In genomic region chr3:51269466-51269865, GRCh38 we compare ENCODE assay signal across 16 cellular contexts.
DNase-seq lines count a peak whose midpoint lies in the region; ATAC-seq and TF ChIP-seq lines count a peak whose summit lies in the region.
"Had no signal": no experiment of that assay in that cellular context is flagged by ENCODE, and none has a peak within 500 bp of the region (broad histone marks: within the 10 kb centered on the region; RNA-seq: fewer than 3 reads in every experiment).

No MANE protein-coding gene starts in this region.

- H2BK15ac ChIP-seq in mesenchymal stem cell (ENCODE audit: low read depth, poor library complexity, severe bottlenecking), result no peak overlapping the region

- H3K23ac ChIP-seq in mesenchymal stem cell (ENCODE audit: low read length in 2 of 2), result no peak overlapping the region

- no peak overlapping the region for H3K4me2 ChIP-seq in SK-N-SH
- no peak overlapping the region for H3K4me2 ChIP-seq in mesenchymal stem cell (ENCODE audit: low read length, poor library complexity, severe bottlenecking)

- H3K36me3 ChIP-seq in SK-N-SH (replicated peaks in 1 of 2; ENCODE audit: control insufficient read depth in 1 of 2, insufficient read depth in 2 of 2, low read length in 1 of 2), result no peaks in the 10 kb centered on the region
- no peaks in the 10 kb centered on the region for H3K36me3 ChIP-seq in testis (ENCODE audit: low read depth, missing control alignments)
- H3K36me3 ChIP-seq in mesenchymal stem cell (ENCODE audit: control insufficient read depth in 1 of 2, insufficient read depth in 2 of 2, low read depth in 1 of 2, low read length in 2 of 2), result no peaks in the 10 kb centered on the region
- H3K36me3 ChIP-seq: HAP-1, thyroid gland had no signal

- no peak overlapping the region for H3K18ac ChIP-seq in mesenchymal stem cell (ENCODE audit: low read depth in 1 of 2, low read length in 2 of 2)

- H3K27ac ChIP-seq in SK-N-SH (ENCODE audit: low read depth in 2 of 2, low read length in 1 of 2), result no peak overlapping the region
- H3K27ac ChIP-seq in testis, result no peak overlapping the region
- no peak overlapping the region for H3K27ac ChIP-seq in mesenchymal stem cell (ENCODE audit: low read length, poor library complexity, severe bottlenecking)
- H3K27ac ChIP-seq: HL-60, thyroid gland had no signal

- no peak for DNase-seq in SK-N-SH
- DNase-seq in M059J (ENCODE audit: low read depth), result peak; percentile 6
- DNase-seq in cerebellar cortex (ENCODE audit: low spot score), result peak; percentile 20
- DNase-seq in renal cortical epithelial cell (ENCODE audit: low read depth), result peak; percentile 10
- DNase-seq in testis, result no peak
- no peak for DNase-seq in mesenchymal stem cell
- DNase-seq: activated CD4-positive, alpha-beta T cell treated with anti-CD3 and anti-CD28 coated beads, Interleukin-2, amount 10 ng/mL, durations not matched to agents 24 days and 14 days; activated T-cell treated with anti-CD3 and anti-CD28 coated beads, Interleukin-2, amount 50 U/mL, for 72 hours; DMS153; T-helper 2 cell; thyroid gland had no signal

- H3K9ac ChIP-seq in SK-N-SH (no peak overlapping the region), mesenchymal stem cell (ENCODE audit: low read length) (no peak overlapping the region)

- TF ChIP-seq POLR2A in testis (IDR thresholded peaks at IDR 0.05), result no peak

- intact Hi-C loops in testis (cut with DNase I; ENCODE audit: low total_unique reads), result no loop called here

- no peaks in the 10 kb centered on the region for H4K20me1 ChIP-seq in SK-N-SH (ENCODE audit: insufficient read depth)

- no peaks in the 10 kb centered on the region for H3F3A ChIP-seq in SK-N-SH (replicated peaks; ENCODE audit: insufficient read depth)

- CTCF ChIA-PET in SK-N-SH (lab: Yijun Ruan, JAX), result no interaction called here

- H2BK12ac ChIP-seq in mesenchymal stem cell (ENCODE audit: low read length in 2 of 2), result no peak overlapping the region

- no peak for TF ChIP-seq EP300 in SK-N-SH (IDR thresholded peaks at IDR 0.05; ENCODE audit: borderline replicate concordance in 1 of 2, low read depth in 1 of 2, low read length in 1 of 2)

- H2BK5ac ChIP-seq in mesenchymal stem cell (ENCODE audit: low read depth, low read length, poor library complexity, severe bottlenecking), result no peak overlapping the region

- TF ChIP-seq RAD21 in SK-N-SH (IDR thresholded peaks at IDR 0.05; ENCODE audit: low read length), result no peak

- H3K4me3 ChIP-seq in SK-N-SH (ENCODE audit: low read depth in 2 of 2, low read length in 1 of 2) (no peak overlapping the region), testis (no peak overlapping the region), mesenchymal stem cell (ENCODE audit: insufficient read depth in 1 of 2, low read depth in 1 of 2, low read length in 2 of 2) (no peak overlapping the region)
- H3K4me3 ChIP-seq: HAP-1, lung, thyroid gland had no signal

- no peak overlapping the region for H2BK120ac ChIP-seq in mesenchymal stem cell (ENCODE audit: low read depth, low read length)

- no peaks in the 10 kb centered on the region for H3K79me2 ChIP-seq in SK-N-SH (ENCODE audit: insufficient read depth)

- ATAC-seq in SK-N-SH treated with all-trans-retinoic acid at 6 μM for 48 hours (no peak), esophagus mucosa (no peak)
- ATAC-seq: activated T-cell treated with anti-CD3 and anti-CD28 coated beads, Interleukin-2, amount 50 U/mL, for 72 hours had no signal

- H4K91ac ChIP-seq in mesenchymal stem cell (ENCODE audit: low read length), result no peak overlapping the region

- H3K79me1 ChIP-seq in mesenchymal stem cell (replicated peaks; ENCODE audit: low read length, poor library complexity, severe bottlenecking), result no peaks in the 10 kb centered on the region

- no peak overlapping the region for H3K14ac ChIP-seq in mesenchymal stem cell (ENCODE audit: low read length in 2 of 2)

- H3K4me1 ChIP-seq in SK-N-SH (ENCODE audit: control insufficient read depth in 1 of 2, insufficient read depth in 2 of 2, low read depth in 1 of 2, low read length in 1 of 2), result no peaks in the 10 kb centered on the region
- no peaks in the 10 kb centered on the region for H3K4me1 ChIP-seq in testis
- H3K4me1 ChIP-seq in mesenchymal stem cell (ENCODE audit: control insufficient read depth, insufficient read depth, low read depth, low read length), result no peaks in the 10 kb centered on the region
- H3K4me1 ChIP-seq: HAP-1, thyroid gland had no signal

- no peak overlapping the region for H2AK5ac ChIP-seq in mesenchymal stem cell (ENCODE audit: low read length, severe bottlenecking)

- H3K4ac ChIP-seq in mesenchymal stem cell (ENCODE audit: low read depth in 1 of 2, low read length in 2 of 2), result no peak overlapping the region

- POLR2A ChIA-PET in SK-N-SH (lab: Yijun Ruan, JAX), result no interaction called here

- H2AFZ ChIP-seq in SK-N-SH (ENCODE audit: low read depth), result no peak overlapping the region
- no peak overlapping the region for H2AFZ ChIP-seq in mesenchymal stem cell (ENCODE audit: low read depth, low read length)

- peak; percentile 26; the same call in 1 of the 2 replicates for TF ChIP-seq CTCF in SK-N-SH (IDR thresholded peaks at IDR 0.05)
- TF ChIP-seq CTCF in testis (IDR thresholded peaks at IDR 0.05), result no peak

- no peaks in the 10 kb centered on the region for H3K9me2 ChIP-seq in SK-N-SH

- H4K8ac ChIP-seq in mesenchymal stem cell (ENCODE audit: low read length), result no peak overlapping the region

- H3K9me3 ChIP-seq in SK-N-SH, result no peaks in the 10 kb centered on the region
- H3K9me3 ChIP-seq in testis, result no peaks in the 10 kb centered on the region
- no peaks in the 10 kb centered on the region for H3K9me3 ChIP-seq in mesenchymal stem cell (ENCODE audit: control insufficient read depth, low read length)
- H3K9me3 ChIP-seq: HAP-1, thyroid gland had no signal

- no peaks in the 10 kb centered on the region for H3K27me3 ChIP-seq in SK-N-SH (ENCODE audit: insufficient read depth)
- no peaks in the 10 kb centered on the region for H3K27me3 ChIP-seq in testis
- no peaks in the 10 kb centered on the region for H3K27me3 ChIP-seq in mesenchymal stem cell (ENCODE audit: control insufficient read depth in 1 of 2, insufficient read depth in 1 of 2, low read length in 2 of 2)
- H3K27me3 ChIP-seq: thyroid gland had no signal

TF ChIP-seq in SK-N-SH, 30 proteins besides CTCF, POLR2A, EP300 and RAD21:
- TF ChIP-seq RCOR1 (IDR thresholded peaks at IDR 0.05; ENCODE audit: low read length) (no peak), MXI1 (IDR thresholded peaks at IDR 0.05; ENCODE audit: low read depth, low read length) (no peak), TAF1 (IDR thresholded peaks at IDR 0.05; ENCODE audit: borderline replicate concordance, low read depth, low read length) (no peak), MAX (IDR thresholded peaks at IDR 0.05; ENCODE audit: low read depth) (no peak), CHD2 (IDR thresholded peaks at IDR 0.05; ENCODE audit: low read length, partially characterized antibody) (no peak)
- TF ChIP-seq, protein P1, sequence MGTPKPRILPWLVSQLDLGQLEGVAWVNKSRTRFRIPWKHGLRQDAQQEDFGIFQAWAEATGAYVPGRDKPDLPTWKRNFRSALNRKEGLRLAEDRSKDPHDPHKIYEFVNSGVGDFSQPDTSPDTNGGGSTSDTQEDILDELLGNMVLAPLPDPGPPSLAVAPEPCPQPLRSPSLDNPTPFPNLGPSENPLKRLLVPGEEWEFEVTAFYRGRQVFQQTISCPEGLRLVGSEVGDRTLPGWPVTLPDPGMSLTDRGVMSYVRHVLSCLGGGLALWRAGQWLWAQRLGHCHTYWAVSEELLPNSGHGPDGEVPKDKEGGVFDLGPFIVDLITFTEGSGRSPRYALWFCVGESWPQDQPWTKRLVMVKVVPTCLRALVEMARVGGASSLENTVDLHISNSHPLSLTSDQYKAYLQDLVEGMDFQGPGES (IDR thresholded peaks at IDR 0.05; ENCODE audit: low read depth, low read length), result no peak

TF ChIP-seq in SK-N-SH treated with all-trans-retinoic acid at 6 μM for 48 hours, 23 proteins besides CTCF, POLR2A, EP300 and RAD21 (continues in another document):
- TF ChIP-seq GLIS3 (CRISPR knock-in tag; IDR thresholded peaks at IDR 0.05) (no peak), ZNF8 (CRISPR knock-in tag; IDR thresholded peaks at IDR 0.05) (no peak), ZFP30 (CRISPR knock-in tag; IDR thresholded peaks at IDR 0.05) (no peak), SNAI2 (CRISPR knock-in tag; IDR thresholded peaks at IDR 0.05) (no peak), TCF4 (CRISPR knock-in tag; IDR thresholded peaks at IDR 0.05; ENCODE audit: borderline replicate concordance) (no peak), TOX (CRISPR knock-in tag; IDR thresholded peaks at IDR 0.05; ENCODE audit: borderline replicate concordance) (no peak), CREB5 (CRISPR knock-in tag; IDR thresholded peaks at IDR 0.05; ENCODE audit: low read depth) (no peak), ZFP3 (CRISPR knock-in tag; IDR thresholded peaks at IDR 0.05) (no peak), ZC3H10 (CRISPR knock-in tag; IDR thresholded peaks at IDR 0.05) (no peak), CSDC2 (CRISPR knock-in tag; IDR thresholded peaks at IDR 0.05) (no peak), PPARA (CRISPR knock-in tag; IDR thresholded peaks at IDR 0.05; ENCODE audit: borderline replicate concordance) (no peak)
- TF ChIP-seq, protein P2, sequence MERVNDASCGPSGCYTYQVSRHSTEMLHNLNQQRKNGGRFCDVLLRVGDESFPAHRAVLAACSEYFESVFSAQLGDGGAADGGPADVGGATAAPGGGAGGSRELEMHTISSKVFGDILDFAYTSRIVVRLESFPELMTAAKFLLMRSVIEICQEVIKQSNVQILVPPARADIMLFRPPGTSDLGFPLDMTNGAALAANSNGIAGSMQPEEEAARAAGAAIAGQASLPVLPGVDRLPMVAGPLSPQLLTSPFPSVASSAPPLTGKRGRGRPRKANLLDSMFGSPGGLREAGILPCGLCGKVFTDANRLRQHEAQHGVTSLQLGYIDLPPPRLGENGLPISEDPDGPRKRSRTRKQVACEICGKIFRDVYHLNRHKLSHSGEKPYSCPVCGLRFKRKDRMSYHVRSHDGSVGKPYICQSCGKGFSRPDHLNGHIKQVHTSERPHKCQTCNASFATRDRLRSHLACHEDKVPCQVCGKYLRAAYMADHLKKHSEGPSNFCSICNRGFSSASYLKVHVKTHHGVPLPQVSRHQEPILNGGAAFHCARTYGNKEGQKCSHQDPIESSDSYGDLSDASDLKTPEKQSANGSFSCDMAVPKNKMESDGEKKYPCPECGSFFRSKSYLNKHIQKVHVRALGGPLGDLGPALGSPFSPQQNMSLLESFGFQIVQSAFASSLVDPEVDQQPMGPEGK (CRISPR knock-in tag; IDR thresholded peaks at IDR 0.05; ENCODE audit: borderline replicate concordance), result no peak

Comparison
In these comparisons a context has a peak if more than half of its experiments do, and no peak if none do; other contexts are left out.
1. DNase-seq: peak in M059J (single experiment), cerebellar cortex (single experiment) and renal cortical epithelial cell (single experiment); none in SK-N-SH (single experiment), testis (single experiment) and mesenchymal stem cell (single experiment).